Comparison of ENCODE assay signal across 18 cellular contexts in genomic region chr1:46790702-46791101, GRCh38. TPM values are rescaled to one million over a fixed set of nuclear protein-coding genes. Genes with fewer than 3 reads are reported as not detected.
DNase-seq lines count a peak whose midpoint lies in the region; ATAC-seq and TF ChIP-seq lines count a peak whose summit lies in the region.
"Had no signal": no experiment of that assay in that cellular context is flagged by ENCODE, and none has a peak within 500 bp of the region (broad histone marks: within the 10 kb centered on the region; RNA-seq: fewer than 3 reads in every experiment).

No MANE protein-coding gene starts in this region.

- no peak overlapping the region for H4K5ac ChIP-seq in mesendoderm (ENCODE audit: low read length)

- peak overlapping the region; percentile 67 for H2AK5ac ChIP-seq in mesendoderm (ENCODE audit: low read length)

- H3K27me3 ChIP-seq in mammary epithelial cell (ENCODE audit: insufficient read depth, low read length) (no peaks in the 10 kb centered on the region), mesendoderm (ENCODE audit: insufficient read depth, low read length, poor library complexity) (no peaks in the 10 kb centered on the region), GM23338 (ENCODE audit: insufficient read depth) (no peaks in the 10 kb centered on the region)

- no peaks in the 10 kb centered on the region for H4K20me1 ChIP-seq in mammary epithelial cell (ENCODE audit: insufficient read depth, low read length)
- no peaks in the 10 kb centered on the region for H4K20me1 ChIP-seq in GM23338 (replicated peaks; ENCODE audit: insufficient read depth)

- H3K4me2 ChIP-seq in mammary epithelial cell (ENCODE audit: insufficient read depth, low read depth, low read length): no peak overlapping the region
- no peak overlapping the region for H3K4me2 ChIP-seq in mesendoderm (ENCODE audit: low read length)
- H3K4me2 ChIP-seq in GM23338: no peak overlapping the region
- H3K4me2 ChIP-seq: A549 had no signal

- H3K56ac ChIP-seq in mesendoderm (ENCODE audit: low read length): peak overlapping the region; percentile 25

- no peak overlapping the region for H4K8ac ChIP-seq in mesendoderm (ENCODE audit: low read depth, low read length)

- peak overlapping the region; percentile 69 for H2BK5ac ChIP-seq in mesendoderm (ENCODE audit: low read length)

- no peak overlapping the region for H3K23ac ChIP-seq in mesendoderm (ENCODE audit: low read length)

- peak; percentile 35 for ATAC-seq in esophagus mucosa
- ATAC-seq in GM23338: no peak
- no peak for ATAC-seq in HG02610 (IDR thresholded peaks at IDR 0.05; ENCODE audit: unreplicated experiment)
- ATAC-seq: A549; CD8-positive, alpha-beta T cell; HepG2 had no signal

- H3K27ac ChIP-seq in mammary epithelial cell (ENCODE audit: insufficient read depth, low read depth, low read length) (no peak overlapping the region), mesendoderm (ENCODE audit: low read depth, low read length) (peak overlapping the region; percentile 13), GM23338 (ENCODE audit: low read depth) (no peak overlapping the region)
- H3K27ac ChIP-seq: A549, GM23248 had no signal

- TF ChIP-seq CTCF in mammary epithelial cell (conservative IDR thresholded peaks at IDR 0.05 in 1 of 2, IDR thresholded peaks at IDR 0.05 in 1 of 2; ENCODE audit: extremely low read depth in 1 of 2, insufficient read depth in 1 of 2, low read depth in 1 of 2, low read length in 2 of 2) (no peak), GM23338 (conservative IDR thresholded peaks at IDR 0.05; ENCODE audit: low read depth in 2 of 2) (no peak)

- BruUV-seq in mammary epithelial cell (replicated peaks; lab: Mats Ljungman, UMichigan): no TSS peak

- H3K9me3 Mint-ChIP-seq in GM23338: peaks cover 44% of the 10 kb centered on the region

- CTCF ChIA-PET in mammary epithelial cell (lab: Charles Lee; ENCODE audit: low non-redundant PET): no interaction called here

- no peaks in the 10 kb centered on the region for H3K9me3 ChIP-seq in mammary epithelial cell (replicated peaks; ENCODE audit: insufficient read depth, low read length)
- H3K9me3 ChIP-seq: A549, HAP-1 had no signal

- dilution Hi-C loops in mammary epithelial cell (cut with HindIII; ENCODE audit: low sequenced_read_pairs): no loop called here

- H3K4me1 Mint-ChIP-seq in GM23338: peaks cover 9% of the 10 kb centered on the region
- H3K4me1 Mint-ChIP-seq: CD14-positive monocyte had no signal

- no peak overlapping the region for H2BK15ac ChIP-seq in mesendoderm (replicated peaks; ENCODE audit: low read depth)

- peaks cover 14% of the 10 kb centered on the region for H3K27me3 Mint-ChIP-seq in GM23338 (ENCODE audit: insufficient read depth, low read depth, poor library complexity)

- H3K9ac ChIP-seq in mammary epithelial cell (ENCODE audit: insufficient read depth, low read length) (no peak overlapping the region), mesendoderm (ENCODE audit: low read length) (no peak overlapping the region)
- H3K9ac ChIP-seq: GM23248 had no signal

- peaks cover 12% of the 10 kb centered on the region for H3K4me1 ChIP-seq in mammary epithelial cell (ENCODE audit: insufficient read depth, low read length)
- H3K4me1 ChIP-seq in mesendoderm (ENCODE audit: control insufficient read depth, low read depth, low read length): peaks cover 4% of the 10 kb centered on the region
- peaks cover 7% of the 10 kb centered on the region; the same call in 1 of the 2 replicates for H3K4me1 ChIP-seq in GM23338 (ENCODE audit: insufficient read depth)
- H3K4me1 ChIP-seq: A549, HAP-1 had no signal

- H3K4me3 ChIP-seq in mammary epithelial cell (replicated peaks in 1 of 3; ENCODE audit: insufficient read depth in 1 of 3, low read depth in 2 of 3, low read length in 3 of 3) (no peak overlapping the region), mesendoderm (ENCODE audit: low read length) (no peak overlapping the region), GM23338 (no peak overlapping the region)
- H3K4me3 ChIP-seq: A549, GM23248, HAP-1 had no signal

- peaks cover 12% of the 10 kb centered on the region; the same call in 1 of the 2 replicates for H3K9me2 ChIP-seq in GM23338 (ENCODE audit: insufficient read depth)

- no peaks in the 10 kb centered on the region for H3K79me1 ChIP-seq in mesendoderm (ENCODE audit: low read length)

- in situ Hi-C loops in mammary epithelial cell (cut with MboI; ENCODE audit: low sequenced_read_pairs in 2 of 2): no loop called here

- H2AFZ ChIP-seq in mammary epithelial cell (ENCODE audit: low read depth, low read length) (peak overlapping the region; percentile 27), GM23338 (no peak overlapping the region)
- H2AFZ ChIP-seq: GM23248 had no signal

- intact Hi-C loops in mammary epithelial cell (cut with micrococcal nuclease): no loop called here

- H3K36me3 Mint-ChIP-seq in GM23338 (ENCODE audit: low read depth): peaks cover 12% of the 10 kb centered on the region; the same call in 2 of the 3 replicates
- H3K36me3 Mint-ChIP-seq: CD14-positive monocyte; CD8-positive, alpha-beta T cell had no signal

- H3K27ac Mint-ChIP-seq in GM23338: no peak overlapping the region
- H3K27ac Mint-ChIP-seq: CD14-positive monocyte; CD8-positive, alpha-beta T cell had no signal

- H3K79me2 ChIP-seq in mammary epithelial cell (ENCODE audit: insufficient read depth, low read length) (no peaks in the 10 kb centered on the region), mesendoderm (ENCODE audit: control insufficient read depth, insufficient read depth, low read length) (no peaks in the 10 kb centered on the region), GM23338 (replicated peaks; ENCODE audit: insufficient read depth) (no peaks in the 10 kb centered on the region)

- H3K36me3 ChIP-seq in mammary epithelial cell (ENCODE audit: insufficient read depth, low read length) (no peaks in the 10 kb centered on the region), mesendoderm (ENCODE audit: control insufficient read depth, insufficient read depth, low read length) (no peaks in the 10 kb centered on the region), GM23338 (ENCODE audit: insufficient read depth) (no peaks in the 10 kb centered on the region; the same call in 1 of the 2 replicates)
- H3K36me3 ChIP-seq: HAP-1 had no signal

- H3F3A ChIP-seq in GM23338 (replicated peaks; ENCODE audit: low read depth): no peaks in the 10 kb centered on the region

- no peak overlapping the region for H3K18ac ChIP-seq in mesendoderm (ENCODE audit: low read length)

- H2BK120ac ChIP-seq in mesendoderm (ENCODE audit: low read depth, low read length): no peak overlapping the region

- no peak for DNase-seq in mammary epithelial cell
- no peak for DNase-seq in mesendoderm
- no peak for DNase-seq in GDM1 (lab: John Stamatoyannopoulos, UW)
- DNase-seq in GM23338 (ENCODE audit: low spot score): no peak
- DNase-seq: CD8-positive, alpha-beta T cell; COR-L47; DMS153; DMS79 treated with DMSO at 0.1 percent for 48 hours; EL; GM23248 had no signal

- H3K4me3 Mint-ChIP-seq in GM23338: no peak overlapping the region
- H3K4me3 Mint-ChIP-seq: CD14-positive monocyte; CD8-positive, alpha-beta T cell had no signal

- no peak overlapping the region for H3K4ac ChIP-seq in mesendoderm (ENCODE audit: low read depth, low read length)

TF ChIP-seq in GM23338, 12 proteins besides CTCF, POLR2A, EP300 and RAD21 (continues in another document):
- no peak for TF ChIP-seq ETS1 (IDR thresholded peaks at IDR 0.05)
- TF ChIP-seq EZH2phosphoT487 (IDR thresholded peaks at IDR 0.05; ENCODE audit: unreplicated experiment): no peak

RNA-seq across cellular contexts. Expression of gene CYP4B1, which starts 8.1 kb away (rescaled TPM):
- total RNA-seq in mammary epithelial cell: under 1 TPM; 0.17 to 0.52 TPM
- 0.52 TPM for polyA plus RNA-seq in mammary epithelial cell
- polyA minus RNA-seq in mammary epithelial cell: not detected
- total RNA-seq in esophagus mucosa: 13.5 TPM
- not detected for polyA plus RNA-seq in mesendoderm (2013, experiment 1 of 2)
- not detected for polyA plus RNA-seq in mesendoderm (2013, experiment 2 of 2)
- total RNA-seq in GM23338 (2014; rRNA removed; shearing (Covaris generic)): 0.16 TPM in 1 of 2 replicates, not detected in the other
- not detected in 2 replicates for polyA plus RNA-seq in GM23338 (2016; fragmentation: Nextera tagmentation; extraction: Ambion mirVana)
- total RNA-seq: CD8-positive, alpha-beta T cell; GM23248; HepG2 had no signal
- polyA plus RNA-seq: A549, AG04450, BJ, CD14-positive monocyte, GM23248 had no signal
